Comparison of ENCODE assay signal across 32 cellular contexts in the genomic region with DNA sequence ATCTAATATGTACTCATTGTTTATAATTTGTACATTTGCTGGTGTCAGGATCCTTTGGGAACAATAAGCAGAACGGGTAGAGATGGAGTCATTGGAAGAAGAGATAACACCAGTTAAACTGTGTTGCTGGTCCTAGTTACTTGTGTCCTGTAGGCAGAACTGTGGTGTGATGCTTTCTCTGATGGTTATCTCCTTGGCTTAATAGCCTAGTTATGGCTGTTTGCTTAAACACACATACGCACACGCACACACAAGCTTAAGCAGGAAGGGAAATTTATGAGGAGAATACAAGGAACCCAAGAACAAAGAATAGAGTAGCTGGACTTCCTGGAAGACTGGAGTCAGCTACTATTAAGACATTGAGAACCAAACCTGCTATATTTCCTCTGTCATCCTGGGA. TPM values are rescaled to one million over a fixed set of nuclear protein-coding genes. Genes with fewer than 3 reads are reported as not detected.
DNase-seq lines count a peak whose midpoint lies in the region; ATAC-seq, FAIRE-seq and TF ChIP-seq lines count a peak whose summit lies in the region.
"Had no signal": no experiment of that assay in that cellular context is flagged by ENCODE, and none has a peak within 500 bp of the region (broad histone marks: within the 10 kb centered on the region; RNA-seq: fewer than 3 reads in every experiment).

No MANE protein-coding gene starts in this region.

- H3K9me3 ChIP-seq in K562 (replicated peaks; ENCODE audit: control insufficient read depth, insufficient read depth, low read depth, low read length): no peaks in the 10 kb centered on the region
- H3K9me3 ChIP-seq in mesenchymal stem cell (ENCODE audit: control insufficient read depth, low read length): no peaks in the 10 kb centered on the region
- H3K9me3 ChIP-seq: BE2C, left lung, neutrophil, SJSA1, vagina had no signal

- no peak overlapping the region for H4K8ac ChIP-seq in mesenchymal stem cell (ENCODE audit: low read length)

- no peak overlapping the region for H2BK5ac ChIP-seq in mesenchymal stem cell (ENCODE audit: low read depth, low read length, poor library complexity, severe bottlenecking)

- peak overlapping the region; percentile 22 for H2AFZ ChIP-seq in K562 (ENCODE audit: low read depth, low read length)
- no peak overlapping the region for H2AFZ ChIP-seq in mesenchymal stem cell (ENCODE audit: low read depth, low read length)

- H3K9me3 Mint-ChIP-seq in stimulated activated memory B cell treated with anti-CD40 and anti-IgM and Interleukin-4, amounts not matched to agents 10 μg/mL and 1 μg/mL and 100 μg/mL, for 72 hours: no peaks in the 10 kb centered on the region
- H3K9me3 Mint-ChIP-seq in type B pancreatic cell: no peaks in the 10 kb centered on the region
- H3K9me3 Mint-ChIP-seq: activated CD4-positive, alpha-beta memory T cell treated with anti-CD3 and anti-CD28 coated beads, Interleukin-2, amount 10 ng/mL, durations not matched to agents 7 days and 5 days; effector memory CD8-positive, alpha-beta T cell; stimulated activated naive CD8-positive, alpha-beta T cell treated with anti-CD3 and anti-CD28 coated beads, Interleukin-15, amount 100 ng/mL, for 72 hours had no signal

- peaks cover 10% of the 10 kb centered on the region for H3K4me1 Mint-ChIP-seq in stimulated activated memory B cell treated with anti-CD40 and anti-IgM and Interleukin-4, amounts not matched to agents 10 μg/mL and 1 μg/mL and 100 μg/mL, for 72 hours
- no peaks in the 10 kb centered on the region for H3K4me1 Mint-ChIP-seq in type B pancreatic cell (ENCODE audit: unreplicated experiment)

- no peaks in the 10 kb centered on the region for H4K20me1 ChIP-seq in K562 (replicated peaks; ENCODE audit: control insufficient read depth, insufficient read depth, low read length)

- H3K27ac ChIP-seq in C4-2B: peak overlapping the region; percentile 72; the same call in 1 of the 2 replicates
- peak overlapping the region; percentile 55; the same call in 2 of the 3 replicates for H3K27ac ChIP-seq in K562 (ENCODE audit: extremely low read depth, low read depth, low read length)
- no peak overlapping the region for H3K27ac ChIP-seq in mesenchymal stem cell (ENCODE audit: low read length, poor library complexity, severe bottlenecking)
- H3K27ac ChIP-seq: coronary artery, left lung, neutrophil, SJSA1, skin epidermis, vagina had no signal

- H2BK15ac ChIP-seq in mesenchymal stem cell (ENCODE audit: low read depth, poor library complexity, severe bottlenecking): no peak overlapping the region

- no peaks in the 10 kb centered on the region for H3K27me3 ChIP-seq in K562 (ENCODE audit: control insufficient read depth in 2 of 2, insufficient read depth in 2 of 2, low read length in 2 of 2)
- no peaks in the 10 kb centered on the region for H3K27me3 ChIP-seq in mesenchymal stem cell (ENCODE audit: control insufficient read depth in 1 of 2, insufficient read depth in 1 of 2, low read length in 2 of 2)
- H3K27me3 ChIP-seq: BE2C, left lung, neutrophil, SJSA1, vagina had no signal

- no TSS peak for BruUV-seq in K562 (replicated peaks; lab: Mats Ljungman, UMichigan)

- peak; percentile 56 for ATAC-seq in K562
- ATAC-seq in stimulated activated memory B cell treated with anti-CD40 and anti-IgM and Interleukin-4, amounts not matched to agents 10 μg/mL and 1 μg/mL and 100 μg/mL, for 72 hours: no peak
- ATAC-seq: effector memory CD8-positive, alpha-beta T cell; HCT116; left lung; stimulated activated naive CD8-positive, alpha-beta T cell treated with anti-CD3 and anti-CD28 coated beads, Interleukin-15, amount 100 ng/mL, for 72 hours had no signal

- H3K9ac ChIP-seq in K562 (ENCODE audit: insufficient read depth in 1 of 2, low read depth in 2 of 2, low read length in 2 of 2): no peak overlapping the region
- H3K9ac ChIP-seq in mesenchymal stem cell (ENCODE audit: low read length): no peak overlapping the region

- peaks cover 25% of the 10 kb centered on the region for H3K79me2 ChIP-seq in K562 (ENCODE audit: control insufficient read depth, insufficient read depth, low read length)

- CTCF ChIA-PET in K562 (lab: Yijun Ruan, JAX; ENCODE audit: low intra/inter-chr PET ratio): no interaction called here

- H3K79me1 ChIP-seq in mesenchymal stem cell (replicated peaks; ENCODE audit: low read length, poor library complexity, severe bottlenecking): peaks cover 2% of the 10 kb centered on the region

- no peak overlapping the region for H2AK5ac ChIP-seq in mesenchymal stem cell (ENCODE audit: low read length, severe bottlenecking)

- H3K4ac ChIP-seq in mesenchymal stem cell (ENCODE audit: low read depth in 1 of 2, low read length in 2 of 2): no peak overlapping the region

- H3K36me3 ChIP-seq in K562 (ENCODE audit: control insufficient read depth, insufficient read depth, low read length) (no peaks in the 10 kb centered on the region), mesenchymal stem cell (ENCODE audit: control insufficient read depth in 1 of 2, insufficient read depth in 2 of 2, low read depth in 1 of 2, low read length in 2 of 2) (no peaks in the 10 kb centered on the region)
- H3K36me3 ChIP-seq: BE2C, left lung, neutrophil, SJSA1, vagina had no signal

- H2BK12ac ChIP-seq in mesenchymal stem cell (ENCODE audit: low read length in 2 of 2): no peak overlapping the region

- TF ChIP-seq EP300 in K562 (IDR thresholded peaks at IDR 0.05; ENCODE audit: low read length): no peak

- H3K23ac ChIP-seq in mesenchymal stem cell (ENCODE audit: low read length in 2 of 2): no peak overlapping the region

- no peak overlapping the region for H3K4me3 Mint-ChIP-seq in stimulated activated memory B cell treated with anti-CD40 and anti-IgM and Interleukin-4, amounts not matched to agents 10 μg/mL and 1 μg/mL and 100 μg/mL, for 72 hours
- no peak overlapping the region for H3K4me3 Mint-ChIP-seq in type B pancreatic cell
- H3K4me3 Mint-ChIP-seq: activated CD4-positive, alpha-beta memory T cell treated with anti-CD3 and anti-CD28 coated beads, Interleukin-2, amount 10 ng/mL, durations not matched to agents 7 days and 5 days; activated naive CD8-positive, alpha-beta T cell; effector memory CD8-positive, alpha-beta T cell; stimulated activated naive CD8-positive, alpha-beta T cell treated with anti-CD3 and anti-CD28 coated beads, Interleukin-15, amount 100 ng/mL, for 72 hours had no signal

- H3K18ac ChIP-seq in mesenchymal stem cell (ENCODE audit: low read depth in 1 of 2, low read length in 2 of 2): no peak overlapping the region

- TF ChIP-seq RAD21 in K562 (CRISPR knock-in tag; conservative IDR thresholded peaks at IDR 0.05 in 1 of 2, IDR thresholded peaks at IDR 0.05 in 1 of 2): no peak

- H3K27me3 Mint-ChIP-seq in stimulated activated memory B cell treated with anti-CD40 and anti-IgM and Interleukin-4, amounts not matched to agents 10 μg/mL and 1 μg/mL and 100 μg/mL, for 72 hours: no peaks in the 10 kb centered on the region
- no peaks in the 10 kb centered on the region for H3K27me3 Mint-ChIP-seq in type B pancreatic cell
- H3K27me3 Mint-ChIP-seq: activated naive CD8-positive, alpha-beta T cell; effector memory CD8-positive, alpha-beta T cell; progenitor cell of endocrine pancreas; stimulated activated naive CD8-positive, alpha-beta T cell treated with anti-CD3 and anti-CD28 coated beads, Interleukin-15, amount 100 ng/mL, for 72 hours had no signal

- DNase-seq in HT-29 (ENCODE audit: low spot score): peak; percentile 76
- DNase-seq in K562 (ENCODE audit: extremely low read depth in 1 of 4, low spot score in 3 of 4): peak in 3 of 4 experiments; percentile 13 to 55 (median 16)
- peak; percentile 17 for DNase-seq in mesenchymal stem cell
- DNase-seq in NCI-H524 (lab: John Stamatoyannopoulos, UW): no peak
- no peak for DNase-seq in NCI-H2227 treated with DMSO at 0.1 percent for 48 hours (lab: John Stamatoyannopoulos, UW)
- no peak for DNase-seq in type B pancreatic cell (ENCODE audit: extremely low spot score, unreplicated experiment)
- DNase-seq: ACHN; activated CD4-positive, alpha-beta memory T cell treated with anti-CD3 and anti-CD28 coated beads, Interleukin-2, amount 10 ng/mL, durations not matched to agents 7 days and 5 days; activated CD4-positive, alpha-beta T cell treated with anti-CD3 and anti-CD28 coated beads for 1 hour; activated CD8-positive, alpha-beta memory T cell treated with anti-CD3 and anti-CD28 coated beads, Interleukin-2, amount 50 U/mL, for 48 hours; anterior cingulate cortex; BE2C; DMS79; effector memory CD8-positive, alpha-beta T cell; hypothalamus; left lung; mesendoderm; NCI-H1436; NK-92 treated with Interleukin-12 subunit alpha and Interleukin-12 subunit beta, amount 100 ng/mL, for 24 hours; stimulated activated naive CD8-positive, alpha-beta T cell treated with anti-CD3 and anti-CD28 coated beads, Interleukin-15, amount 100 ng/mL, for 72 hours; T-helper 1 cell had no signal

- TF ChIP-seq POLR2A in K562 (conservative IDR thresholded peaks at IDR 0.05): no peak

- H3K4me1 ChIP-seq in K562 (replicated peaks in 1 of 2; ENCODE audit: control insufficient read depth in 2 of 2, insufficient read depth in 2 of 2, low read length in 2 of 2) (peaks cover 4 to 33% of the 10 kb centered on the region in 2 experiments; a peak in 4 of 5 replicates), mesenchymal stem cell (ENCODE audit: control insufficient read depth, insufficient read depth, low read depth, low read length) (peaks cover 2% of the 10 kb centered on the region)
- H3K4me1 ChIP-seq: BE2C had no signal

- H3K27ac Mint-ChIP-seq in stimulated activated memory B cell treated with anti-CD40 and anti-IgM and Interleukin-4, amounts not matched to agents 10 μg/mL and 1 μg/mL and 100 μg/mL, for 72 hours: no peak overlapping the region
- no peak overlapping the region for H3K27ac Mint-ChIP-seq in type B pancreatic cell
- H3K27ac Mint-ChIP-seq: activated CD4-positive, alpha-beta memory T cell treated with anti-CD3 and anti-CD28 coated beads, Interleukin-2, amount 10 ng/mL, durations not matched to agents 7 days and 5 days; activated naive CD8-positive, alpha-beta T cell; effector memory CD8-positive, alpha-beta T cell; progenitor cell of endocrine pancreas; stimulated activated naive CD8-positive, alpha-beta T cell treated with anti-CD3 and anti-CD28 coated beads, Interleukin-15, amount 100 ng/mL, for 72 hours had no signal

- POLR2A ChIA-PET in K562 (lab: Yijun Ruan, JAX): interaction anchor here (0.9 kb wide), 1 partner anchor 854 kb away, joined by 4 read pairs; no protein-coding TSS in a partner anchor

- no peaks in the 10 kb centered on the region for H3K9me1 ChIP-seq in K562 (ENCODE audit: control insufficient read depth, insufficient read depth, low read length)

- in situ Hi-C loops in K562 (cut with MboI): no loop called here

- no peak overlapping the region for H3K14ac ChIP-seq in mesenchymal stem cell (ENCODE audit: low read length in 2 of 2)

- TF ChIP-seq CTCF in C4-2B (conservative IDR thresholded peaks at IDR 0.05) (no peak), K562 (IDR thresholded peaks at IDR 0.05 in 2 of 3, conservative IDR thresholded peaks at IDR 0.05 in 1 of 3; ENCODE audit: insufficient read depth in 2 of 3, low read depth in 1 of 3, low read length in 3 of 3) (no peak), type B pancreatic cell (conservative IDR thresholded peaks at IDR 0.05) (no peak)

- FAIRE-seq in K562 (lab: Jason Lieb, UNC): peak; percentile 69
- FAIRE-seq: RCC 7860 had no signal

- H3K4me3 ChIP-seq in K562 (no peak overlapping the region), mesenchymal stem cell (ENCODE audit: insufficient read depth in 1 of 2, low read depth in 1 of 2, low read length in 2 of 2) (no peak overlapping the region)
- H3K4me3 ChIP-seq: coronary artery, left lung, SJSA1, skin epidermis, vagina had no signal

- H2BK120ac ChIP-seq in mesenchymal stem cell (ENCODE audit: low read depth, low read length): no peak overlapping the region

- H3K4me2 ChIP-seq in K562 (ENCODE audit: insufficient read depth, low read length): no peak overlapping the region; the same call in 1 of the 2 replicates
- H3K4me2 ChIP-seq in mesenchymal stem cell (ENCODE audit: low read length, poor library complexity, severe bottlenecking): no peak overlapping the region

- no peak overlapping the region for H4K91ac ChIP-seq in mesenchymal stem cell (ENCODE audit: low read length)

- WGBS in K562 (ENCODE audit: insufficient coverage, low coverage, missing lambda C conversion rate): 13% methylated on average over 3 of the region's 3 CpGs
- WGBS in mesenchymal stem cell: 52% methylated on average over 3 of the region's 3 CpGs

- H3K36me3 Mint-ChIP-seq in stimulated activated memory B cell treated with anti-CD40 and anti-IgM and Interleukin-4, amounts not matched to agents 10 μg/mL and 1 μg/mL and 100 μg/mL, for 72 hours: no peaks in the 10 kb centered on the region
- no peaks in the 10 kb centered on the region for H3K36me3 Mint-ChIP-seq in type B pancreatic cell
- H3K36me3 Mint-ChIP-seq: activated naive CD8-positive, alpha-beta T cell had no signal

- intact Hi-C loops in K562 (cut with micrococcal nuclease): no loop called here

RNA-seq across cellular contexts. Expression of gene PKN2, which starts 5.7 kb away (rescaled TPM):
- 12.2 and 14.9 TPM in 2 replicates for total RNA-seq in HT-29 (2014; rRNA removed; shearing (Covaris generic))
- 29.6 and 110 TPM in 2 replicates for total RNA-seq in K562 (2011; cell fraction: chromatin; rRNA removed; ENCODE audit: low replicate concordance)
- 12.8 and 18.0 TPM in 2 replicates for total RNA-seq in K562 (2011; cell fraction: nucleolus; rRNA removed)
- 24.9 and 32.8 TPM in 2 replicates for total RNA-seq in K562 (2011; cell fraction: nucleoplasm; rRNA removed)
- total RNA-seq in K562 (2014; rRNA removed) (9.9 and 11.6 TPM in 2 replicates), K562 (2014; rRNA removed; fragmentation: Illumina TruSeq; extraction: Trizol) (22.9 and 25.4 TPM in 2 replicates), K562 (2015; rRNA removed; fragmentation: Illumina TruSeq; extraction: Trizol) (24.4 and 25.3 TPM in 2 replicates), K562 (2021) (23.5 and 23.7 TPM in 2 replicates), type B pancreatic cell (ENCODE audit: low replicate concordance) (56.0 and 69.2 TPM in 2 replicates)
- polyA plus RNA-seq in K562 (2011; rRNA removed) (19.6 and 20.0 TPM in 2 replicates), K562 (2014; fragmentation: Illumina TruSeq; extraction: Trizol) (16.0 and 19.2 TPM in 2 replicates), K562 (2014; fragmentation: Nextera tagmentation; extraction: Ambion mirVana) (1 to 10 TPM; 4.5 to 5.4 TPM), K562 (2014; rRNA removed) (12.8 and 13.2 TPM in 2 replicates)
- polyA plus RNA-seq in K562 (2011; cell fraction: cytosol; rRNA removed): 2.1 and 4.8 TPM in 2 replicates
- polyA plus RNA-seq in K562 (2011; cell fraction: nucleus; rRNA removed): 26.6 and 33.3 TPM in 2 replicates
- 10.8 and 11.7 TPM in 2 replicates for polyA plus RNA-seq in K562 (2012)
- 38.5 and 48.0 TPM in 2 replicates for polyA minus RNA-seq in K562 (2011; rRNA and poly(A)+ RNA removed)
- 11.6 and 13.0 TPM in 2 replicates for polyA minus RNA-seq in K562 (2011; cell fraction: cytosol; rRNA and poly(A)+ RNA removed)
- polyA minus RNA-seq in K562 (2011; cell fraction: nucleus; rRNA and poly(A)+ RNA removed): 26.3 and 48.3 TPM in 2 replicates
- polyA plus RNA-seq in mesenchymal stem cell (2013, experiment 1 of 2): 22.5 TPM
- 22.7 TPM for polyA plus RNA-seq in mesenchymal stem cell (2013, experiment 2 of 2)

Comparison
In these comparisons a context has a peak if more than half of its experiments do, and no peak if none do; other contexts are left out.
1. DNase-seq: peak in HT-29 (single experiment), K562 (3 of 4) and mesenchymal stem cell (single experiment); none in NCI-H524 (0 of 2), NCI-H2227 treated with DMSO at 0.1 percent for 48 hours (single experiment) and type B pancreatic cell (single experiment).